1 cellular context compared by ENCODE assay signal in genomic region chr17:48026503-48027321, GRCh38.
TF ChIP-seq lines count a peak whose summit lies in the region.

No MANE protein-coding gene starts in this region.

TF ChIP-seq in HepG2, 621 proteins besides CTCF, POLR2A, EP300 and RAD21 (continued from another document and continues in another):
- TF ChIP-seq, protein P1, sequence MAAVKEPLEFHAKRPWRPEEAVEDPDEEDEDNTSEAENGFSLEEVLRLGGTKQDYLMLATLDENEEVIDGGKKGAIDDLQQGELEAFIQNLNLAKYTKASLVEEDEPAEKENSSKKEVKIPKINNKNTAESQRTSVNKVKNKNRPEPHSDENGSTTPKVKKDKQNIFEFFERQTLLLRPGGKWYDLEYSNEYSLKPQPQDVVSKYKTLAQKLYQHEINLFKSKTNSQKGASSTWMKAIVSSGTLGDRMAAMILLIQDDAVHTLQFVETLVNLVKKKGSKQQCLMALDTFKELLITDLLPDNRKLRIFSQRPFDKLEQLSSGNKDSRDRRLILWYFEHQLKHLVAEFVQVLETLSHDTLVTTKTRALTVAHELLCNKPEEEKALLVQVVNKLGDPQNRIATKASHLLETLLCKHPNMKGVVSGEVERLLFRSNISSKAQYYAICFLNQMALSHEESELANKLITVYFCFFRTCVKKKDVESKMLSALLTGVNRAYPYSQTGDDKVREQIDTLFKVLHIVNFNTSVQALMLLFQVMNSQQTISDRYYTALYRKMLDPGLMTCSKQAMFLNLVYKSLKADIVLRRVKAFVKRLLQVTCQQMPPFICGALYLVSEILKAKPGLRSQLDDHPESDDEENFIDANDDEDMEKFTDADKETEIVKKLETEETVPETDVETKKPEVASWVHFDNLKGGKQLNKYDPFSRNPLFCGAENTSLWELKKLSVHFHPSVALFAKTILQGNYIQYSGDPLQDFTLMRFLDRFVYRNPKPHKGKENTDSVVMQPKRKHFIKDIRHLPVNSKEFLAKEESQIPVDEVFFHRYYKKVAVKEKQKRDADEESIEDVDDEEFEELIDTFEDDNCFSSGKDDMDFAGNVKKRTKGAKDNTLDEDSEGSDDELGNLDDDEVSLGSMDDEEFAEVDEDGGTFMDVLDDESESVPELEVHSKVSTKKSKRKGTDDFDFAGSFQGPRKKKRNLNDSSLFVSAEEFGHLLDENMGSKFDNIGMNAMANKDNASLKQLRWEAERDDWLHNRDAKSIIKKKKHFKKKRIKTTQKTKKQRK (IDR thresholded peaks at IDR 0.05; ENCODE audit: low read length), result no peak
- TF ChIP-seq ZNF678 (CRISPR knock-in tag; IDR thresholded peaks at IDR 0.05) (peak; percentile 78; the same call in 1 of the 2 replicates), ETV5 (CRISPR knock-in tag; IDR thresholded peaks at IDR 0.05; ENCODE audit: borderline replicate concordance) (0 out of 2 replicates have a peak, but pooled peaks have one; percentile 31), PCBP2 (optimal IDR thresholded peaks at IDR 0.05; ENCODE audit: low read depth, low read length, poor library complexity, severe bottlenecking) (no peak), ZNF343 (CRISPR knock-in tag; IDR thresholded peaks at IDR 0.05) (no peak), ERF (CRISPR knock-in tag; IDR thresholded peaks at IDR 0.05) (peak; percentile 79; the same call in 1 of the 2 replicates), STAT5B (CRISPR knock-in tag; IDR thresholded peaks at IDR 0.05) (no peak), ZNF878 (CRISPR knock-in tag; IDR thresholded peaks at IDR 0.05) (no peak), ZNF230 (CRISPR knock-in tag; IDR thresholded peaks at IDR 0.05) (peak; percentile 59), MYNN (CRISPR knock-in tag; IDR thresholded peaks at IDR 0.05; ENCODE audit: low read depth) (no peak), ZNF124 (CRISPR knock-in tag; IDR thresholded peaks at IDR 0.05) (peak; percentile 82; the same call in 1 of the 2 replicates), ZNF101 (CRISPR knock-in tag; IDR thresholded peaks at IDR 0.05; ENCODE audit: borderline replicate concordance, low read depth) (no peak), RXRA (CRISPR knock-in tag; IDR thresholded peaks at IDR 0.05) (peak; percentile 46), MATR3 (CRISPR knock-in tag; IDR thresholded peaks at IDR 0.05) (no peak), KLF16 (CRISPR knock-in tag; IDR thresholded peaks at IDR 0.05) (peak in 1 of 2 experiments; percentile 63; a peak in 1 of 4 replicates), KLF11 (CRISPR knock-in tag; IDR thresholded peaks at IDR 0.05) (peak; percentile 71; the same call in 1 of the 2 replicates), ZNF407 (CRISPR knock-in tag; IDR thresholded peaks at IDR 0.05; ENCODE audit: not compliant biosample characterization) (peak; percentile 76), ZNF10 (CRISPR knock-in tag; IDR thresholded peaks at IDR 0.05; ENCODE audit: borderline replicate concordance, low read depth) (no peak), HOXA3 (CRISPR knock-in tag; IDR thresholded peaks at IDR 0.05) (0 out of 2 replicates have a peak, but pooled peaks have one; percentile 30), ZNF383 (CRISPR knock-in tag; IDR thresholded peaks at IDR 0.05; ENCODE audit: borderline replicate concordance) (peak; percentile 86; the same call in 1 of the 2 replicates), MXD4 (CRISPR knock-in tag; IDR thresholded peaks at IDR 0.05) (peak; percentile 43; the same call in 1 of the 2 replicates), ZNF776 (CRISPR knock-in tag; IDR thresholded peaks at IDR 0.05) (no peak), SRSF1 (optimal IDR thresholded peaks at IDR 0.05; ENCODE audit: low read depth, low read length) (no peak), EED (CRISPR knock-in tag; IDR thresholded peaks at IDR 0.05) (0 out of 2 replicates have a peak, but pooled peaks have one; percentile 50), NCOA2 (CRISPR knock-in tag; IDR thresholded peaks at IDR 0.05) (0 out of 2 replicates have a peak, but pooled peaks have one; percentile 33), ZNF225 (CRISPR knock-in tag; IDR thresholded peaks at IDR 0.05) (no peak), U2AF1 (optimal IDR thresholded peaks at IDR 0.05; ENCODE audit: low read depth, low read length) (no peak), PHF8 (CRISPR knock-in tag; IDR thresholded peaks at IDR 0.05) (0 out of 2 replicates have a peak, but pooled peaks have one; percentile 24), NR2C2 (CRISPR knock-in tag; IDR thresholded peaks at IDR 0.05; ENCODE audit: borderline replicate concordance) (0 out of 2 replicates have a peak, but pooled peaks have one; percentile 23), TEAD3 (CRISPR knock-in tag; optimal IDR thresholded peaks at IDR 0.05; ENCODE audit: borderline replicate concordance) (peak; percentile 45), ZBTB1 (CRISPR knock-in tag; IDR thresholded peaks at IDR 0.05; ENCODE audit: borderline replicate concordance) (no peak), GATAD1 (CRISPR knock-in tag; IDR thresholded peaks at IDR 0.05) (0 out of 2 replicates have a peak, but pooled peaks have one; percentile 54), ZFY (CRISPR knock-in tag; IDR thresholded peaks at IDR 0.05) (peak; percentile 39; the same call in 1 of the 2 replicates), NFE2L1 (CRISPR knock-in tag; IDR thresholded peaks at IDR 0.05; ENCODE audit: borderline replicate concordance) (no peak), SIX4 (CRISPR knock-in tag; IDR thresholded peaks at IDR 0.05) (no peak), GABPB1 (CRISPR knock-in tag; IDR thresholded peaks at IDR 0.05) (peak; percentile 53; the same call in 1 of the 2 replicates), ZNF431 (CRISPR knock-in tag; IDR thresholded peaks at IDR 0.05; ENCODE audit: borderline replicate concordance, low read depth) (no peak), PLRG1 (conservative IDR thresholded peaks at IDR 0.05) (no peak), ZNF530 (CRISPR knock-in tag; IDR thresholded peaks at IDR 0.05; ENCODE audit: low read depth) (no peak), ZNF556 (CRISPR knock-in tag; IDR thresholded peaks at IDR 0.05; ENCODE audit: borderline replicate concordance) (peak; percentile 69; the same call in 1 of the 2 replicates), SMARCC2 (IDR thresholded peaks at IDR 0.05) (no peak)
- TF ChIP-seq, protein P2, sequence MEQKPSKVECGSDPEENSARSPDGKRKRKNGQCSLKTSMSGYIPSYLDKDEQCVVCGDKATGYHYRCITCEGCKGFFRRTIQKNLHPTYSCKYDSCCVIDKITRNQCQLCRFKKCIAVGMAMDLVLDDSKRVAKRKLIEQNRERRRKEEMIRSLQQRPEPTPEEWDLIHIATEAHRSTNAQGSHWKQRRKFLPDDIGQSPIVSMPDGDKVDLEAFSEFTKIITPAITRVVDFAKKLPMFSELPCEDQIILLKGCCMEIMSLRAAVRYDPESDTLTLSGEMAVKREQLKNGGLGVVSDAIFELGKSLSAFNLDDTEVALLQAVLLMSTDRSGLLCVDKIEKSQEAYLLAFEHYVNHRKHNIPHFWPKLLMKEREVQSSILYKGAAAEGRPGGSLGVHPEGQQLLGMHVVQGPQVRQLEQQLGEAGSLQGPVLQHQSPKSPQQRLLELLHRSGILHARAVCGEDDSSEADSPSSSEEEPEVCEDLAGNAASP (CRISPR knock-in tag; IDR thresholded peaks at IDR 0.05; ENCODE audit: borderline replicate concordance), result 0 out of 2 replicates have a peak, but pooled peaks have one; percentile 26
- TF ChIP-seq, protein P3, sequence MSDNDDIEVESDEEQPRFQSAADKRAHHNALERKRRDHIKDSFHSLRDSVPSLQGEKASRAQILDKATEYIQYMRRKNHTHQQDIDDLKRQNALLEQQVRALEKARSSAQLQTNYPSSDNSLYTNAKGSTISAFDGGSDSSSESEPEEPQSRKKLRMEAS (IDR thresholded peaks at IDR 0.05), result peak; percentile 28; the same call in 1 of the 2 replicates
- TF ChIP-seq, protein P4, sequence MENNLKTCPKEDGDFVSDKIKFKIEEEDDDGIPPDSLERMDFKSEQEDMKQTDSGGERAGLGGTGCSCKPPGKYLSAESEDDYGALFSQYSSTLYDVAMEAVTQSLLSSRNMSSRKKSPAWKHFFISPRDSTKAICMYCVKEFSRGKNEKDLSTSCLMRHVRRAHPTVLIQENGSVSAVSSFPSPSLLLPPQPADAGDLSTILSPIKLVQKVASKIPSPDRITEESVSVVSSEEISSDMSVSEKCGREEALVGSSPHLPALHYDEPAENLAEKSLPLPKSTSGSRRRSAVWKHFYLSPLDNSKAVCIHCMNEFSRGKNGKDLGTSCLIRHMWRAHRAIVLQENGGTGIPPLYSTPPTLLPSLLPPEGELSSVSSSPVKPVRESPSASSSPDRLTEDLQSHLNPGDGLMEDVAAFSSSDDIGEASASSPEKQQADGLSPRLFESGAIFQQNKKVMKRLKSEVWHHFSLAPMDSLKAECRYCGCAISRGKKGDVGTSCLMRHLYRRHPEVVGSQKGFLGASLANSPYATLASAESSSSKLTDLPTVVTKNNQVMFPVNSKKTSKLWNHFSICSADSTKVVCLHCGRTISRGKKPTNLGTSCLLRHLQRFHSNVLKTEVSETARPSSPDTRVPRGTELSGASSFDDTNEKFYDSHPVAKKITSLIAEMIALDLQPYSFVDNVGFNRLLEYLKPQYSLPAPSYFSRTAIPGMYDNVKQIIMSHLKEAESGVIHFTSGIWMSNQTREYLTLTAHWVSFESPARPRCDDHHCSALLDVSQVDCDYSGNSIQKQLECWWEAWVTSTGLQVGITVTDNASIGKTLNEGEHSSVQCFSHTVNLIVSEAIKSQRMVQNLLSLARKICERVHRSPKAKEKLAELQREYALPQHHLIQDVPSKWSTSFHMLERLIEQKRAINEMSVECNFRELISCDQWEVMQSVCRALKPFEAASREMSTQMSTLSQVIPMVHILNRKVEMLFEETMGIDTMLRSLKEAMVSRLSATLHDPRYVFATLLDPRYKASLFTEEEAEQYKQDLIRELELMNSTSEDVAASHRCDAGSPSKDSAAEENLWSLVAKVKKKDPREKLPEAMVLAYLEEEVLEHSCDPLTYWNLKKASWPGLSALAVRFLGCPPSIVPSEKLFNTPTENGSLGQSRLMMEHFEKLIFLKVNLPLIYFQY (CRISPR knock-in tag; IDR thresholded peaks at IDR 0.05; ENCODE audit: borderline replicate concordance), result 0 out of 2 replicates have a peak, but pooled peaks have one; percentile 41
- TF ChIP-seq, protein P5, sequence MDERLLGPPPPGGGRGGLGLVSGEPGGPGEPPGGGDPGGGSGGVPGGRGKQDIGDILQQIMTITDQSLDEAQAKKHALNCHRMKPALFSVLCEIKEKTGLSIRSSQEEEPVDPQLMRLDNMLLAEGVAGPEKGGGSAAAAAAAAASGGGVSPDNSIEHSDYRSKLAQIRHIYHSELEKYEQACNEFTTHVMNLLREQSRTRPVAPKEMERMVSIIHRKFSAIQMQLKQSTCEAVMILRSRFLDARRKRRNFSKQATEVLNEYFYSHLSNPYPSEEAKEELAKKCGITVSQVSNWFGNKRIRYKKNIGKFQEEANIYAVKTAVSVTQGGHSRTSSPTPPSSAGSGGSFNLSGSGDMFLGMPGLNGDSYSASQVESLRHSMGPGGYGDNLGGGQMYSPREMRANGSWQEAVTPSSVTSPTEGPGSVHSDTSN (CRISPR knock-in tag; IDR thresholded peaks at IDR 0.05), result no peak
- TF ChIP-seq, protein P6, sequence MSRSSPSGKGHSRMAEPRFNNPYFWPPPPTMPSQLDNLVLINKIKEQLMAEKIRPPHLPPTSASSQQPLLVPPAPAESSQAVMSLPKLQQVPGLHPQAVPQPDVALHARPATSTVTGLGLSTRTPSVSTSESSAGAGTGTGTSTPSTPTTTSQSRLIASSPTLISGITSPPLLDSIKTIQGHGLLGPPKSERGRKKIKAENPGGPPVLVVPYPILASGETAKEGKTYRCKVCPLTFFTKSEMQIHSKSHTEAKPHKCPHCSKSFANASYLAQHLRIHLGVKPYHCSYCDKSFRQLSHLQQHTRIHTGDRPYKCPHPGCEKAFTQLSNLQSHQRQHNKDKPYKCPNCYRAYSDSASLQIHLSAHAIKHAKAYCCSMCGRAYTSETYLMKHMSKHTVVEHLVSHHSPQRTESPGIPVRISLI (CRISPR knock-in tag; IDR thresholded peaks at IDR 0.05; ENCODE audit: borderline replicate concordance), result 0 out of 2 replicates have a peak, but pooled peaks have one; percentile 22
